ENCODE assay signal across 12 cellular contexts in the genomic region with DNA sequence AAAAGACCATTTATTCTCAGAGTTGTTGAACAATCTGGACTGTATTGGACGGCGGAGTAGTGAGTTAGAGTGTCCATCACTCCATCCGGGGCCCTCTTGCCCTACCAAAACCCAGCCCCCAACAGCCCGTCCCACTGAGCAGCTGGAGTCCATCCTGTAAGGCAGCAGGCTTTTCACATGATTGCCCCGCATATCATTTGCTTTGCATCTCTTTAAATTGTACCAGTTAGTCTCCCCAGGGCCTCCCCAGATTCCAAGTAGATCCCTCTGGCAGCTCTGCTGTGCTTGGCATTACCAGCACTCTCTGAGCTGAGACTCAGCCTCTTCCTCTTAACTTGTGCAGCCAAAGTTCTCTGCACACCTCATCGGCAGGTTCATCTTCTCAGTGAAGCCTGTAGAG. TPM values are rescaled to one million over a fixed set of nuclear protein-coding genes. Genes with fewer than 3 reads are reported as not detected.
"Had no signal": no experiment of that assay in that cellular context is flagged by ENCODE, and none has a peak within 500 bp of the region (broad histone marks: within the 10 kb centered on the region; RNA-seq: fewer than 3 reads in every experiment).

No MANE protein-coding gene starts in this region.

- DNase-seq: activated CD4-positive, alpha-beta T cell treated with anti-CD3 and anti-CD28 coated beads for 1 hour; activated CD4-positive, alpha-beta T cell treated with anti-CD3 and anti-CD28 coated beads, Interleukin-2, amount 50 U/mL, for 4 hours; activated naive CD4-positive, alpha-beta T cell treated with Interleukin-2 at 50 U/mL for 16 hours; left cardiac atrium; posterior cingulate gyrus; T-helper 1 cell had no signal

- H3K4me3 ChIP-seq: ascending aorta, esophagus muscularis mucosa, lung had no signal

- H3K27ac Mint-ChIP-seq: activated T-helper 17 cell treated with anti-CD3 and anti-CD28 coated beads, Interleukin-2, amount 50 U/mL, for 72 hours; stimulated activated effector memory CD8-positive, alpha-beta T cell treated with anti-CD3 and anti-CD28 coated beads, Interleukin-12 subunit alpha, Interleukin-12 subunit beta, amount 100 ng/mL, for 72 hours had no signal

- H3K4me1 ChIP-seq: ascending aorta had no signal

- H3K27me3 Mint-ChIP-seq: activated T-helper 17 cell treated with anti-CD3 and anti-CD28 coated beads, Interleukin-2, amount 50 U/mL, for 72 hours had no signal

- H3K27me3 ChIP-seq: ascending aorta, esophagus muscularis mucosa had no signal

- H3K36me3 ChIP-seq: ascending aorta, esophagus muscularis mucosa had no signal

- ATAC-seq: activated T-helper 17 cell treated with anti-CD3 and anti-CD28 coated beads, Interleukin-2, amount 50 U/mL, for 72 hours; left cardiac atrium; stimulated activated effector memory CD8-positive, alpha-beta T cell treated with anti-CD3 and anti-CD28 coated beads, Interleukin-12 subunit alpha, Interleukin-12 subunit beta, amount 100 ng/mL, for 72 hours had no signal

- H3K4me1 Mint-ChIP-seq: activated T-helper 17 cell treated with anti-CD3 and anti-CD28 coated beads, Interleukin-2, amount 50 U/mL, for 72 hours; stimulated activated effector memory CD8-positive, alpha-beta T cell treated with anti-CD3 and anti-CD28 coated beads, Interleukin-12 subunit alpha, Interleukin-12 subunit beta, amount 100 ng/mL, for 72 hours had no signal

- H3K4me3 Mint-ChIP-seq: activated T-helper 17 cell treated with anti-CD3 and anti-CD28 coated beads, Interleukin-2, amount 50 U/mL, for 72 hours; stimulated activated effector memory CD8-positive, alpha-beta T cell treated with anti-CD3 and anti-CD28 coated beads, Interleukin-12 subunit alpha, Interleukin-12 subunit beta, amount 100 ng/mL, for 72 hours had no signal

- H3K27ac ChIP-seq: ascending aorta, esophagus muscularis mucosa had no signal

- H3K36me3 Mint-ChIP-seq: stimulated activated effector memory CD8-positive, alpha-beta T cell treated with anti-CD3 and anti-CD28 coated beads, Interleukin-12 subunit alpha, Interleukin-12 subunit beta, amount 100 ng/mL, for 72 hours had no signal

RNA-seq across cellular contexts. Expression of a gene that starts 48.6 kb away (rescaled TPM):
- total RNA-seq: activated T-helper 17 cell treated with anti-CD3 and anti-CD28 coated beads, Interleukin-2, amount 50 U/mL, for 72 hours; glomerular endothelial cell had no signal
